10 cellular contexts compared by ENCODE assay signal in genomic region chr7:101869901-101870290, GRCh38. TPM values are rescaled to one million over a fixed set of nuclear protein-coding genes. Genes with fewer than 3 reads are reported as not detected.
DNase-seq lines count a peak whose midpoint lies in the region; ATAC-seq and TF ChIP-seq lines count a peak whose summit lies in the region.
"Had no signal": no experiment of that assay in that cellular context is flagged by ENCODE, and none has a peak within 500 bp of the region (broad histone marks: within the 10 kb centered on the region; RNA-seq: fewer than 3 reads in every experiment).

No MANE protein-coding gene starts in this region.

- H3K9me3 ChIP-seq in HCT116 (ENCODE audit: control insufficient read depth in 1 of 2, insufficient read depth in 1 of 2, low read depth in 1 of 2, low read length in 2 of 2): no peaks in the 10 kb centered on the region
- H3K9me3 ChIP-seq in Panc1 (ENCODE audit: control insufficient read depth, insufficient read depth, low read depth, low read length): no peaks in the 10 kb centered on the region
- no peaks in the 10 kb centered on the region for H3K9me3 ChIP-seq in iPS-20b (ENCODE audit: insufficient read depth, low read depth, low read length)
- no peaks in the 10 kb centered on the region for H3K9me3 ChIP-seq in stomach

- H3K4me3 ChIP-seq in HCT116 (replicated peaks in 1 of 2; ENCODE audit: low read depth in 1 of 2, low read length in 2 of 2): peak overlapping the region; percentile 13 to 26; a peak in 3 of 4 replicates
- no peak overlapping the region for H3K4me3 ChIP-seq in Panc1 (ENCODE audit: low read depth in 2 of 2, low read length in 2 of 2)
- peak overlapping the region; percentile 53; the same call in 1 of the 2 replicates for H3K4me3 ChIP-seq in iPS-20b (ENCODE audit: low read length)
- H3K4me3 ChIP-seq in stomach: peak overlapping the region in 1 of 4 donors; percentile 8

- H2AFZ ChIP-seq in HCT116 (ENCODE audit: low read depth, low read length, poor library complexity, severe bottlenecking): no peak overlapping the region

- POLR2A ChIA-PET in HCT116 (lab: Charles Lee): interaction anchor here (0.7 to 2.0 kb wide), 2 partner anchors 13 to 282 kb away, joined by 3 to 9 read pairs; no protein-coding TSS in a partner anchor
- POLR2A ChIA-PET in Panc1 (lab: Charles Lee): interaction anchor here (0.7 kb wide), 1 partner anchor 20 kb away, joined by 3 read pairs; no protein-coding TSS in a partner anchor

- ATAC-seq in HCT116: peak; percentile 16; the same call in 1 of the 2 replicates
- peak; percentile 27; the same call in 1 of the 2 replicates for ATAC-seq in Panc1
- ATAC-seq in HG03342 (IDR thresholded peaks at IDR 0.05; ENCODE audit: unreplicated experiment): no peak
- ATAC-seq: activated CD8-positive, alpha-beta T cell treated with anti-CD3 and anti-CD28 coated beads for 36 hours; stimulated activated effector memory CD8-positive, alpha-beta T cell treated with anti-CD3 and anti-CD28 coated beads, Interleukin-12 subunit alpha, Interleukin-12 subunit beta, amount 100 ng/mL, for 72 hours had no signal

- in situ Hi-C loops in Panc1 (cut with HindIII; ENCODE audit: low pct_unique_long_range_greater_than_20kb, low sequenced_read_pairs): no loop called here

- no peaks in the 10 kb centered on the region for H4K20me1 ChIP-seq in HCT116 (ENCODE audit: insufficient read depth)

- H3K4me2 ChIP-seq in HCT116 (ENCODE audit: low read length): peak overlapping the region; percentile 68

- no peaks in the 10 kb centered on the region for H3K27me3 ChIP-seq in HCT116 (ENCODE audit: insufficient read depth, low read length)
- H3K27me3 ChIP-seq in Panc1 (ENCODE audit: control insufficient read depth, insufficient read depth, low read length): no peaks in the 10 kb centered on the region
- no peaks in the 10 kb centered on the region for H3K27me3 ChIP-seq in iPS-20b (ENCODE audit: insufficient read depth, low read length)
- no peaks in the 10 kb centered on the region for H3K27me3 ChIP-seq in stomach

- intact Hi-C loops in HCT116 (cut with micrococcal nuclease): no loop called here
- intact Hi-C loops in Panc1 (cut with micrococcal nuclease; ENCODE audit: unreplicated experiment): no loop called here
- intact Hi-C loops in stomach (cut with DNase I; ENCODE audit: low total_unique reads): no loop called here

- CTCF ChIA-PET in HCT116 (lab: Charles Lee): interaction anchor here (0.8 to 1.3 kb wide), 4 partner anchors 10 to 328 kb away, joined by 4 to 12 read pairs (median 5); no protein-coding TSS in a partner anchor
- CTCF ChIA-PET in Panc1 (lab: Charles Lee): interaction anchor here (0.6 to 0.7 kb wide), 2 partner anchors 327 to 383 kb away, joined by 5 to 7 read pairs; no protein-coding TSS in a partner anchor

- BruUV-seq in HCT116 (replicated peaks; lab: Mats Ljungman, UMichigan): no TSS peak
- no TSS peak for BruUV-seq in Panc1 (replicated peaks; lab: Mats Ljungman, UMichigan)

- H3K9ac ChIP-seq in HCT116 (ENCODE audit: low read length) (peak overlapping the region; percentile 50), iPS-20b (ENCODE audit: low read depth, low read length) (peak overlapping the region; percentile 23; the same call in 1 of the 2 replicates)

- TF ChIP-seq CTCF in HCT116 (IDR thresholded peaks at IDR 0.05 in 2 of 3, conservative IDR thresholded peaks at IDR 0.05 in 1 of 3; ENCODE audit: borderline replicate concordance in 1 of 3, insufficient read depth in 1 of 3, low read depth in 2 of 3, low read length in 2 of 3) (peak in 1 of 3 experiments; percentile 22; a peak in 1 of 6 replicates), Panc1 (IDR thresholded peaks at IDR 0.05) (no peak), stomach (IDR thresholded peaks at IDR 0.05) (no peak)

- TF ChIP-seq EP300 in stomach (IDR thresholded peaks at IDR 0.05): no peak

- RAD21 ChIA-PET in HCT116 (lab: Charles Lee; ENCODE audit: low non-redundant PET in 1 of 2, low total read pairs in 2 of 2, uncharacterized antibody in 2 of 2, unreplicated experiment in 2 of 2): interaction anchor here in 1 of 2 experiments (0.7 kb wide), 1 partner anchor 324 kb away, joined by 3 read pairs; no protein-coding TSS in a partner anchor

- H3K36me3 ChIP-seq in HCT116 (ENCODE audit: control insufficient read depth in 1 of 2, insufficient read depth in 2 of 2, low read length in 2 of 2): no peaks in the 10 kb centered on the region
- no peaks in the 10 kb centered on the region for H3K36me3 ChIP-seq in Panc1 (ENCODE audit: control insufficient read depth, insufficient read depth, low read length)
- no peaks in the 10 kb centered on the region for H3K36me3 ChIP-seq in iPS-20b (ENCODE audit: insufficient read depth, low read depth, low read length)
- no peaks in the 10 kb centered on the region for H3K36me3 ChIP-seq in stomach

- no peak for DNase-seq in HCT116 (ENCODE audit: low read depth, low spot score)
- no peak for DNase-seq in Panc1 (ENCODE audit: low read depth, low spot score)
- no peak for DNase-seq in stomach
- no peak for DNase-seq in activated CD8-positive, alpha-beta memory T cell treated with anti-CD3 and anti-CD28 coated beads, Interleukin-2, amount 50 U/mL, for 4 hours
- DNase-seq in GDM1 (lab: John Stamatoyannopoulos, UW): no peak
- DNase-seq: activated CD8-positive, alpha-beta T cell treated with anti-CD3 and anti-CD28 coated beads for 36 hours; NCI-H524 had no signal

- H3K27ac ChIP-seq in HCT116 (ENCODE audit: low read depth, low read length) (peak overlapping the region; percentile 54), Panc1 (ENCODE audit: low read length) (no peak overlapping the region), iPS-20b (ENCODE audit: low read length) (peak overlapping the region; percentile 87), stomach (peak overlapping the region in 4 of 5 donors; percentile 20 to 71 (median 44))

- no peaks in the 10 kb centered on the region for H3K9me2 ChIP-seq in HCT116 (ENCODE audit: insufficient read depth)

- H3K79me2 ChIP-seq in HCT116 (ENCODE audit: insufficient read depth, low read length): peaks cover 99% of the 10 kb centered on the region

- TF ChIP-seq POLR2A in HCT116 (IDR thresholded peaks at IDR 0.05; ENCODE audit: borderline replicate concordance, extremely low read depth, insufficient read depth, insufficient read length): no peak
- TF ChIP-seq POLR2A in stomach (IDR thresholded peaks at IDR 0.05): no peak

- 64 to 78% (median 73%) methylated on average over 7 of the region's 7 CpGs for WGBS in stomach, 5 donors

- no peak for TF ChIP-seq RAD21 in HCT116 (IDR thresholded peaks at IDR 0.05; ENCODE audit: low read depth)

- peaks cover 34 to 49% of the 10 kb centered on the region in 2 experiments for H3K4me1 ChIP-seq in HCT116 (ENCODE audit: control insufficient read depth in 1 of 2, insufficient read depth in 2 of 2, low read length in 2 of 2)
- peaks cover 30% of the 10 kb centered on the region for H3K4me1 ChIP-seq in Panc1 (ENCODE audit: control insufficient read depth, insufficient read depth, low read length)
- H3K4me1 ChIP-seq in iPS-20b (ENCODE audit: insufficient read depth, low read length): peaks cover 37% of the 10 kb centered on the region
- H3K4me1 ChIP-seq in stomach: peaks cover 13 to 60% (median 42%) of the 10 kb centered on the region in 4 donors

TF ChIP-seq in HCT116, 20 proteins besides CTCF, POLR2A, EP300 and RAD21 (continues in another document):
- no peak for TF ChIP-seq MAX (IDR thresholded peaks at IDR 0.05)
- TF ChIP-seq CBX3 (IDR thresholded peaks at IDR 0.05; ENCODE audit: low read depth): no peak
- TF ChIP-seq EZH2phosphoT487 (IDR thresholded peaks at IDR 0.05; ENCODE audit: borderline replicate concordance): no peak
- TF ChIP-seq, protein P1, sequence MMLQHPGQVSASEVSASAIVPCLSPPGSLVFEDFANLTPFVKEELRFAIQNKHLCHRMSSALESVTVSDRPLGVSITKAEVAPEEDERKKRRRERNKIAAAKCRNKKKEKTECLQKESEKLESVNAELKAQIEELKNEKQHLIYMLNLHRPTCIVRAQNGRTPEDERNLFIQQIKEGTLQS (IDR thresholded peaks at IDR 0.05): no peak
- no peak for TF ChIP-seq SIN3A (IDR thresholded peaks at IDR 0.05; ENCODE audit: low read depth)
- TF ChIP-seq SP1 (IDR thresholded peaks at IDR 0.05; ENCODE audit: low read depth): no peak
- TF ChIP-seq, protein P2, sequence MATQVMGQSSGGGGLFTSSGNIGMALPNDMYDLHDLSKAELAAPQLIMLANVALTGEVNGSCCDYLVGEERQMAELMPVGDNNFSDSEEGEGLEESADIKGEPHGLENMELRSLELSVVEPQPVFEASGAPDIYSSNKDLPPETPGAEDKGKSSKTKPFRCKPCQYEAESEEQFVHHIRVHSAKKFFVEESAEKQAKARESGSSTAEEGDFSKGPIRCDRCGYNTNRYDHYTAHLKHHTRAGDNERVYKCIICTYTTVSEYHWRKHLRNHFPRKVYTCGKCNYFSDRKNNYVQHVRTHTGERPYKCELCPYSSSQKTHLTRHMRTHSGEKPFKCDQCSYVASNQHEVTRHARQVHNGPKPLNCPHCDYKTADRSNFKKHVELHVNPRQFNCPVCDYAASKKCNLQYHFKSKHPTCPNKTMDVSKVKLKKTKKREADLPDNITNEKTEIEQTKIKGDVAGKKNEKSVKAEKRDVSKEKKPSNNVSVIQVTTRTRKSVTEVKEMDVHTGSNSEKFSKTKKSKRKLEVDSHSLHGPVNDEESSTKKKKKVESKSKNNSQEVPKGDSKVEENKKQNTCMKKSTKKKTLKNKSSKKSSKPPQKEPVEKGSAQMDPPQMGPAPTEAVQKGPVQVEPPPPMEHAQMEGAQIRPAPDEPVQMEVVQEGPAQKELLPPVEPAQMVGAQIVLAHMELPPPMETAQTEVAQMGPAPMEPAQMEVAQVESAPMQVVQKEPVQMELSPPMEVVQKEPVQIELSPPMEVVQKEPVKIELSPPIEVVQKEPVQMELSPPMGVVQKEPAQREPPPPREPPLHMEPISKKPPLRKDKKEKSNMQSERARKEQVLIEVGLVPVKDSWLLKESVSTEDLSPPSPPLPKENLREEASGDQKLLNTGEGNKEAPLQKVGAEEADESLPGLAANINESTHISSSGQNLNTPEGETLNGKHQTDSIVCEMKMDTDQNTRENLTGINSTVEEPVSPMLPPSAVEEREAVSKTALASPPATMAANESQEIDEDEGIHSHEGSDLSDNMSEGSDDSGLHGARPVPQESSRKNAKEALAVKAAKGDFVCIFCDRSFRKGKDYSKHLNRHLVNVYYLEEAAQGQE (IDR thresholded peaks at IDR 0.05; ENCODE audit: low read depth): no peak
- no peak for TF ChIP-seq ZFX (IDR thresholded peaks at IDR 0.05)
- no peak for TF ChIP-seq JUND (IDR thresholded peaks at IDR 0.05)

RNA-seq across cellular contexts. Expression of gene CUX1, which starts 52.5 kb away (rescaled TPM):
- total RNA-seq in HCT116 (2021; ENCODE audit: unreplicated experiment) (68.9 TPM), Panc1 (2021; ENCODE audit: unreplicated experiment) (50.9 TPM), stomach (100 to 1,000 TPM in 2 of 5 donors, 10 to 100 TPM in 3; 44.3 to 201 (median 70.1) TPM)
- 74.9 and 75.9 TPM in 2 replicates for polyA plus RNA-seq in HCT116 (2012)
- 40.0 TPM for polyA plus RNA-seq in Panc1 (2012; ENCODE audit: insufficient read length)
- polyA plus RNA-seq in stomach: 10 to 100 TPM; 24.7 to 39.6 (median 33.8) TPM

Comparison
In these comparisons a context has a peak if more than half of its experiments do, and no peak if none do; other contexts are left out.
1. H3K4me3 ChIP-seq: peak in HCT116 (2 of 2) and iPS-20b (single experiment); none in Panc1 (0 of 2).